8 cellular contexts compared by ENCODE assay signal in genomic region chr20:35541783-35542662, GRCh38. TPM values are rescaled to one million over a fixed set of nuclear protein-coding genes. Genes with fewer than 3 reads are reported as not detected.
DNase-seq lines count a peak whose midpoint lies in the region; ATAC-seq, FAIRE-seq and TF ChIP-seq lines count a peak whose summit lies in the region.

Gene ERGIC3 (plus strand): TSS chr20:35542078. CDS start chr20:35542098, 20 bp downstream.

- DNase-seq in GM12892 (ENCODE audit: insufficient read length) (peak; percentile 91), NCI-H187 (lab: John Stamatoyannopoulos, UW) (peak; percentile 89 to 96), T-helper 17 cell (peak; percentile 94 to 95 (median 94)), amniotic stem cell (lab: John Stamatoyannopoulos, UW) (peak; percentile 94), left ventricle myocardium inferior (peak; percentile 97), psoas muscle (peak; percentile 98 to 99)

- peak; percentile 71; the same call in 1 of the 2 replicates for TF ChIP-seq POLR2A in GM12892 (IDR thresholded peaks at IDR 0.05; ENCODE audit: low read depth, low read length)

- intact Hi-C loops in left ventricle myocardium inferior (cut with micrococcal nuclease) (no loop called here), psoas muscle (cut with DNase I) (no loop called here)

- peaks cover 3% of the 10 kb centered on the region for H3K36me3 Mint-ChIP-seq in T-helper 17 cell (ENCODE audit: low read depth)

- no peaks in the 10 kb centered on the region for H3K27me3 Mint-ChIP-seq in T-helper 17 cell

- peak; percentile 97 for FAIRE-seq in GM12892 (lab: Jason Lieb, UNC)

- H3K36me3 ChIP-seq in left ventricle myocardium inferior (peaks cover 15% of the 10 kb centered on the region), psoas muscle (ENCODE audit: insufficient read depth in 1 of 2, low read depth in 1 of 2) (peaks cover 0 to 37% of the 10 kb centered on the region in 2 donors), urinary bladder (ENCODE audit: insufficient read depth) (no peaks in the 10 kb centered on the region)

- 4 to 5% (median 5%) methylated on average over 50 to 57 of the region's 57 CpGs for WGBS in psoas muscle, 3 donors
- 4% methylated on average over 57 of the region's 57 CpGs for WGBS in urinary bladder

- H3K27ac Mint-ChIP-seq in T-helper 17 cell, result peak within 1 kb of the TSS; percentile 61

- peaks cover 20% of the 10 kb centered on the region for H3K4me1 ChIP-seq in left ventricle myocardium inferior
- peaks cover 10% of the 10 kb centered on the region for H3K4me1 ChIP-seq in psoas muscle
- no peaks in the 10 kb centered on the region for H3K4me1 ChIP-seq in urinary bladder (ENCODE audit: insufficient read depth)

- H3K4me3 Mint-ChIP-seq in T-helper 17 cell, result peak within 1 kb of the TSS; percentile 95

- peak; percentile 90 for ATAC-seq in HG02870 (IDR thresholded peaks at IDR 0.05; ENCODE audit: unreplicated experiment)
- peak; percentile 99 for ATAC-seq in T-helper 17 cell
- peak; percentile 99 to 100 (median 100) for ATAC-seq in psoas muscle

- peak within 1 kb of the TSS; percentile 79 for H3K27ac ChIP-seq in left ventricle myocardium inferior (replicated peaks)
- peak within 1 kb of the TSS; percentile 85 for H3K27ac ChIP-seq in psoas muscle
- H3K27ac ChIP-seq in urinary bladder (ENCODE audit: low read depth), result peak within 1 kb of the TSS; percentile 26

- H3K27me3 ChIP-seq in left ventricle myocardium inferior (ENCODE audit: low read depth), result no peaks in the 10 kb centered on the region
- no peaks in the 10 kb centered on the region for H3K27me3 ChIP-seq in psoas muscle (ENCODE audit: insufficient read depth in 3 of 3, low read length in 2 of 3)

- H3K9me3 ChIP-seq in T-helper 17 cell (ENCODE audit: control insufficient read depth, low read length, poor library complexity, severe bottlenecking) (no peaks in the 10 kb centered on the region), left ventricle myocardium inferior (replicated peaks) (no peaks in the 10 kb centered on the region), psoas muscle (no peaks in the 10 kb centered on the region)

- peaks cover 15% of the 10 kb centered on the region for H3K4me1 Mint-ChIP-seq in T-helper 17 cell

- TF ChIP-seq CTCF in left ventricle myocardium inferior (IDR thresholded peaks at IDR 0.05; ENCODE audit: borderline replicate concordance), result peak; percentile 10
- no peak for TF ChIP-seq CTCF in psoas muscle (IDR thresholded peaks at IDR 0.05)

- peak within 1 kb of the TSS; percentile 84 for H3K4me3 ChIP-seq in left ventricle myocardium inferior
- H3K4me3 ChIP-seq in psoas muscle, result peak within 1 kb of the TSS; percentile 96
- H3K4me3 ChIP-seq in urinary bladder (ENCODE audit: low read depth, low read length), result peak within 1 kb of the TSS; percentile 85

RNA-seq across cellular contexts. Expression of gene ERGIC3, which starts in this region (rescaled TPM):
- polyA plus RNA-seq in GM12892 (2012; ENCODE audit: missing spikeins), result 169 TPM
- total RNA-seq in T-helper 17 cell (100 to 1,000 TPM; 139 to 158 TPM), left ventricle myocardium inferior (103 TPM), psoas muscle (10 to 100 TPM; 61.7 to 71.6 (median 64.6) TPM), urinary bladder (176 TPM)
- polyA plus RNA-seq in psoas muscle (10 to 100 TPM; 67.9 to 83.5 (median 78.1) TPM), urinary bladder (200 TPM)

Comparison
In these comparisons a context has a peak if more than half of its experiments do, and no peak if none do; other contexts are left out.
1. Peak in every context shown above with its lines: DNase-seq, ATAC-seq, H3K4me3 ChIP-seq and H3K27ac ChIP-seq.
2. H3K27ac ChIP-seq: peak in every context shown above with its lines; median percentile 85 in psoas muscle; 79 in left ventricle myocardium inferior; 26 in urinary bladder.